In genomic region chr6:166381381-166381732, GRCh38 we compare ENCODE assay signal across 8 cellular contexts. TPM values are rescaled to one million over a fixed set of nuclear protein-coding genes. Genes with fewer than 3 reads are reported as not detected.
DNase-seq lines count a peak whose midpoint lies in the region; ATAC-seq and TF ChIP-seq lines count a peak whose summit lies in the region.

No MANE protein-coding gene starts in this region.

- H3F3A ChIP-seq in SK-N-SH (replicated peaks; ENCODE audit: insufficient read depth), result peaks cover 16% of the 10 kb centered on the region

- no peak for TF ChIP-seq RAD21 in SK-N-SH (IDR thresholded peaks at IDR 0.05; ENCODE audit: low read length)

- 20% methylated on average over 6 of the region's 6 CpGs for WGBS in SK-N-SH (ENCODE audit: low lambda C conversion rate)

- H3K9me2 ChIP-seq in SK-N-SH, result 0 out of 2 replicates have a peak, but pooled peaks cover 3% of the 10 kb centered on the region

- H3K4me1 ChIP-seq in SK-N-SH (ENCODE audit: control insufficient read depth in 1 of 2, insufficient read depth in 2 of 2, low read depth in 1 of 2, low read length in 1 of 2) (peaks cover 0 to 2% of the 10 kb centered on the region in 2 experiments; a peak in 1 of 4 replicates), iPS-18a (ENCODE audit: control insufficient read depth, low read depth, low read length) (peaks cover 5% of the 10 kb centered on the region), subcutaneous abdominal adipose tissue (ENCODE audit: control insufficient read depth in 5 of 5, insufficient read depth in 5 of 5, low read length in 5 of 5) (peaks cover 0 to 29% (median 21%) of the 10 kb centered on the region in 5 donors)

- peak overlapping the region; percentile 92 for H3K4me3 Mint-ChIP-seq in activated B cell treated with CpG ODN at 0.5 μM for 24 hours

- ATAC-seq in SK-N-SH treated with all-trans-retinoic acid at 6 μM for 48 hours, result no peak
- no peak for ATAC-seq in activated B cell treated with CpG ODN at 0.5 μM for 24 hours (ENCODE audit: low read depth)
- ATAC-seq in GM21526 (IDR thresholded peaks at IDR 0.05; ENCODE audit: low FRiP score, unreplicated experiment), result no peak

- H2AFZ ChIP-seq in SK-N-SH (ENCODE audit: low read depth), result peak overlapping the region; percentile 89

- POLR2A ChIA-PET in SK-N-SH (lab: Yijun Ruan, JAX), result no interaction called here
- POLR2A ChIA-PET in activated B cell treated with CpG ODN at 0.5 μM for 24 hours (lab: Charles Lee), result interaction anchor here (0.6 to 2.1 kb wide), 7 partner anchors 30 to 246 kb away, joined by 3 to 33 read pairs (median 3); partner anchors contain the start of gene SFT2D1

- H3K27me3 ChIP-seq in SK-N-SH (ENCODE audit: insufficient read depth) (no peaks in the 10 kb centered on the region), iPS-18a (ENCODE audit: control insufficient read depth, insufficient read depth, low read length) (peaks cover 3% of the 10 kb centered on the region), subcutaneous abdominal adipose tissue (ENCODE audit: control insufficient read depth in 5 of 5, insufficient read depth in 4 of 5, low read length in 5 of 5) (no peaks in the 10 kb centered on the region)

- H4K20me1 ChIP-seq in SK-N-SH (ENCODE audit: insufficient read depth), result no peaks in the 10 kb centered on the region

- H3K4me3 ChIP-seq in SK-N-SH (ENCODE audit: low read depth in 2 of 2, low read length in 1 of 2), result peak overlapping the region; percentile 91 to 96
- H3K4me3 ChIP-seq in iPS-18a (ENCODE audit: low read length), result peak overlapping the region; percentile 72
- H3K4me3 ChIP-seq in subcutaneous abdominal adipose tissue (ENCODE audit: low read depth in 1 of 5, low read length in 5 of 5), result peak overlapping the region; percentile 64 to 97 (median 88)

- H3K36me3 ChIP-seq in SK-N-SH (replicated peaks in 1 of 2; ENCODE audit: control insufficient read depth in 1 of 2, insufficient read depth in 2 of 2, low read length in 1 of 2) (no peaks in the 10 kb centered on the region), iPS-18a (ENCODE audit: control insufficient read depth, low read depth, low read length) (no peaks in the 10 kb centered on the region), subcutaneous abdominal adipose tissue (ENCODE audit: control insufficient read depth in 5 of 5, insufficient read depth in 5 of 5, low read length in 5 of 5) (no peaks in the 10 kb centered on the region)

- H3K27ac ChIP-seq in SK-N-SH (ENCODE audit: low read depth in 2 of 2, low read length in 1 of 2), result peak overlapping the region in 1 of 2 experiments; percentile 58; a peak in 2 of 4 replicates
- no peak overlapping the region for H3K27ac ChIP-seq in iPS-18a (ENCODE audit: low read length)
- peak overlapping the region; percentile 81 for H3K27ac ChIP-seq in subcutaneous abdominal adipose tissue (ENCODE audit: low read depth, low read length)

- CTCF ChIA-PET in SK-N-SH (lab: Yijun Ruan, JAX) (interaction anchor here (0.6 to 5.1 kb wide), 37 partner anchors 9 to 224 kb away, joined by 3 to 32 read pairs (median 5); partner anchors contain the start of genes PRR18 and SFT2D1), activated B cell treated with CpG ODN at 0.5 μM for 24 hours (lab: Charles Lee) (interaction anchor here (0.7 to 3.0 kb wide), 17 partner anchors 11 to 245 kb away, joined by 3 to 32 read pairs (median 4); partner anchors contain the start of gene SFT2D1)

- no peaks in the 10 kb centered on the region for H3K9me3 Mint-ChIP-seq in activated B cell treated with CpG ODN at 0.5 μM for 24 hours

- H3K9me3 ChIP-seq in SK-N-SH (no peaks in the 10 kb centered on the region), iPS-18a (ENCODE audit: control insufficient read depth, low read depth, low read length) (no peaks in the 10 kb centered on the region), subcutaneous abdominal adipose tissue (ENCODE audit: control insufficient read depth in 5 of 5, low read length in 5 of 5) (no peaks in the 10 kb centered on the region)

- TF ChIP-seq CTCF in SK-N-SH (IDR thresholded peaks at IDR 0.05) (no peak), activated B cell treated with CpG ODN at 0.5 μM for 24 hours (IDR thresholded peaks at IDR 0.05) (no peak)

- intact Hi-C loops in activated B cell treated with CpG ODN at 0.5 μM for 24 hours (cut with micrococcal nuclease), result loop anchor here (1.0 to 5.0 kb wide), 3 partner anchors 68 to 731 kb away; no protein-coding TSS in a partner anchor

- peak overlapping the region; percentile 98 for H3K4me2 ChIP-seq in SK-N-SH

- peaks cover 2% of the 10 kb centered on the region for H3K36me3 Mint-ChIP-seq in activated B cell treated with CpG ODN at 0.5 μM for 24 hours (ENCODE audit: low read depth)

- no peaks in the 10 kb centered on the region for H3K79me2 ChIP-seq in SK-N-SH (ENCODE audit: insufficient read depth)

- H3K4me1 Mint-ChIP-seq in activated B cell treated with CpG ODN at 0.5 μM for 24 hours, result peaks cover 15% of the 10 kb centered on the region

- TF ChIP-seq EP300 in SK-N-SH (IDR thresholded peaks at IDR 0.05; ENCODE audit: borderline replicate concordance in 1 of 2, low read depth in 1 of 2, low read length in 1 of 2), result no peak

- H3K9ac ChIP-seq in SK-N-SH (no peak overlapping the region; the same call in 1 of the 2 replicates), iPS-18a (ENCODE audit: low read length) (peak overlapping the region; percentile 39), subcutaneous abdominal adipose tissue (ENCODE audit: low read length in 5 of 5) (peak overlapping the region in 4 of 5 donors; percentile 74 to 94 (median 82))

- peak overlapping the region; percentile 76 for H3K27ac Mint-ChIP-seq in activated B cell treated with CpG ODN at 0.5 μM for 24 hours

- DNase-seq in SK-N-SH, result no peak
- no peak for DNase-seq in activated B cell treated with CpG ODN at 0.5 μM for 24 hours
- no peak for DNase-seq in NCI-H1930 (lab: John Stamatoyannopoulos, UW)
- DNase-seq in NK-92 (lab: John Stamatoyannopoulos, UW; ENCODE audit: unreplicated experiment), result no peak

- no peaks in the 10 kb centered on the region for H3K27me3 Mint-ChIP-seq in activated B cell treated with CpG ODN at 0.5 μM for 24 hours

TF ChIP-seq in SK-N-SH, 30 proteins besides CTCF, POLR2A, EP300 and RAD21:
- no peak for TF ChIP-seq FOSL2 (IDR thresholded peaks at IDR 0.05; ENCODE audit: borderline replicate concordance, low read depth)

TF ChIP-seq in SK-N-SH treated with all-trans-retinoic acid at 6 μM for 48 hours, 23 proteins besides CTCF, POLR2A, EP300 and RAD21 (continues in another document):
- no peak for TF ChIP-seq PPARA (CRISPR knock-in tag; IDR thresholded peaks at IDR 0.05; ENCODE audit: borderline replicate concordance)
- TF ChIP-seq PATZ1 (CRISPR knock-in tag; IDR thresholded peaks at IDR 0.05; ENCODE audit: borderline replicate concordance), result no peak
- no peak for TF ChIP-seq ZFP3 (CRISPR knock-in tag; IDR thresholded peaks at IDR 0.05)
- TF ChIP-seq ESRRG (CRISPR knock-in tag; IDR thresholded peaks at IDR 0.05), result no peak
- no peak for TF ChIP-seq CREB5 (CRISPR knock-in tag; IDR thresholded peaks at IDR 0.05; ENCODE audit: low read depth)
- no peak for TF ChIP-seq POU6F1 (CRISPR knock-in tag; IDR thresholded peaks at IDR 0.05; ENCODE audit: borderline replicate concordance, low read depth)

RNA-seq across cellular contexts. Expression of gene MPC1, which starts 1.4 kb away (rescaled TPM):
- polyA plus RNA-seq in SK-N-SH (2012; rRNA removed), result 13.6 and 13.7 TPM in 2 replicates
- polyA plus RNA-seq in SK-N-SH (2012; cell fraction: cytosol; rRNA removed), result 16.0 and 18.7 TPM in 2 replicates
- 4.5 and 10.0 TPM in 2 replicates for polyA plus RNA-seq in SK-N-SH (2012; cell fraction: nucleus; rRNA removed)
- 16.7 and 17.3 TPM in 2 replicates for total RNA-seq in activated B cell treated with CpG ODN at 0.5 μM for 24 hours

RNA-seq across cellular contexts. Expression of gene SFT2D1, which starts 39.0 kb away (rescaled TPM):
- polyA plus RNA-seq in SK-N-SH (2012; rRNA removed), result 93.4 and 131 TPM in 2 replicates
- 116 and 156 TPM in 2 replicates for polyA plus RNA-seq in SK-N-SH (2012; cell fraction: cytosol; rRNA removed)
- 30.4 and 67.7 TPM in 2 replicates for polyA plus RNA-seq in SK-N-SH (2012; cell fraction: nucleus; rRNA removed)
- 44.6 and 49.5 TPM in 2 replicates for total RNA-seq in activated B cell treated with CpG ODN at 0.5 μM for 24 hours
